ENCODE assay signal across 1 cellular context in genomic region chr1:167669209-167670139, GRCh38.
TF ChIP-seq lines count a peak whose summit lies in the region.

No MANE protein-coding gene starts in this region.

TF ChIP-seq in WTC11, 78 proteins besides CTCF, POLR2A, EP300 and RAD21 (continued from another document):
- TF ChIP-seq, protein P1, sequence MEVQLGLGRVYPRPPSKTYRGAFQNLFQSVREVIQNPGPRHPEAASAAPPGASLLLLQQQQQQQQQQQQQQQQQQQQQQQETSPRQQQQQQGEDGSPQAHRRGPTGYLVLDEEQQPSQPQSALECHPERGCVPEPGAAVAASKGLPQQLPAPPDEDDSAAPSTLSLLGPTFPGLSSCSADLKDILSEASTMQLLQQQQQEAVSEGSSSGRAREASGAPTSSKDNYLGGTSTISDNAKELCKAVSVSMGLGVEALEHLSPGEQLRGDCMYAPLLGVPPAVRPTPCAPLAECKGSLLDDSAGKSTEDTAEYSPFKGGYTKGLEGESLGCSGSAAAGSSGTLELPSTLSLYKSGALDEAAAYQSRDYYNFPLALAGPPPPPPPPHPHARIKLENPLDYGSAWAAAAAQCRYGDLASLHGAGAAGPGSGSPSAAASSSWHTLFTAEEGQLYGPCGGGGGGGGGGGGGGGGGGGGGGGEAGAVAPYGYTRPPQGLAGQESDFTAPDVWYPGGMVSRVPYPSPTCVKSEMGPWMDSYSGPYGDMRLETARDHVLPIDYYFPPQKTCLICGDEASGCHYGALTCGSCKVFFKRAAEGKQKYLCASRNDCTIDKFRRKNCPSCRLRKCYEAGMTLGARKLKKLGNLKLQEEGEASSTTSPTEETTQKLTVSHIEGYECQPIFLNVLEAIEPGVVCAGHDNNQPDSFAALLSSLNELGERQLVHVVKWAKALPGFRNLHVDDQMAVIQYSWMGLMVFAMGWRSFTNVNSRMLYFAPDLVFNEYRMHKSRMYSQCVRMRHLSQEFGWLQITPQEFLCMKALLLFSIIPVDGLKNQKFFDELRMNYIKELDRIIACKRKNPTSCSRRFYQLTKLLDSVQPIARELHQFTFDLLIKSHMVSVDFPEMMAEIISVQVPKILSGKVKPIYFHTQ (CRISPR knock-in tag; IDR thresholded peaks at IDR 0.05): no peak
- TF ChIP-seq, protein P2, sequence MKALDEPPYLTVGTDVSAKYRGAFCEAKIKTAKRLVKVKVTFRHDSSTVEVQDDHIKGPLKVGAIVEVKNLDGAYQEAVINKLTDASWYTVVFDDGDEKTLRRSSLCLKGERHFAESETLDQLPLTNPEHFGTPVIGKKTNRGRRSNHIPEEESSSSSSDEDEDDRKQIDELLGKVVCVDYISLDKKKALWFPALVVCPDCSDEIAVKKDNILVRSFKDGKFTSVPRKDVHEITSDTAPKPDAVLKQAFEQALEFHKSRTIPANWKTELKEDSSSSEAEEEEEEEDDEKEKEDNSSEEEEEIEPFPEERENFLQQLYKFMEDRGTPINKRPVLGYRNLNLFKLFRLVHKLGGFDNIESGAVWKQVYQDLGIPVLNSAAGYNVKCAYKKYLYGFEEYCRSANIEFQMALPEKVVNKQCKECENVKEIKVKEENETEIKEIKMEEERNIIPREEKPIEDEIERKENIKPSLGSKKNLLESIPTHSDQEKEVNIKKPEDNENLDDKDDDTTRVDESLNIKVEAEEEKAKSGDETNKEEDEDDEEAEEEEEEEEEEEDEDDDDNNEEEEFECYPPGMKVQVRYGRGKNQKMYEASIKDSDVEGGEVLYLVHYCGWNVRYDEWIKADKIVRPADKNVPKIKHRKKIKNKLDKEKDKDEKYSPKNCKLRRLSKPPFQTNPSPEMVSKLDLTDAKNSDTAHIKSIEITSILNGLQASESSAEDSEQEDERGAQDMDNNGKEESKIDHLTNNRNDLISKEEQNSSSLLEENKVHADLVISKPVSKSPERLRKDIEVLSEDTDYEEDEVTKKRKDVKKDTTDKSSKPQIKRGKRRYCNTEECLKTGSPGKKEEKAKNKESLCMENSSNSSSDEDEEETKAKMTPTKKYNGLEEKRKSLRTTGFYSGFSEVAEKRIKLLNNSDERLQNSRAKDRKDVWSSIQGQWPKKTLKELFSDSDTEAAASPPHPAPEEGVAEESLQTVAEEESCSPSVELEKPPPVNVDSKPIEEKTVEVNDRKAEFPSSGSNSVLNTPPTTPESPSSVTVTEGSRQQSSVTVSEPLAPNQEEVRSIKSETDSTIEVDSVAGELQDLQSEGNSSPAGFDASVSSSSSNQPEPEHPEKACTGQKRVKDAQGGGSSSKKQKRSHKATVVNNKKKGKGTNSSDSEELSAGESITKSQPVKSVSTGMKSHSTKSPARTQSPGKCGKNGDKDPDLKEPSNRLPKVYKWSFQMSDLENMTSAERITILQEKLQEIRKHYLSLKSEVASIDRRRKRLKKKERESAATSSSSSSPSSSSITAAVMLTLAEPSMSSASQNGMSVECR (CRISPR knock-in tag; IDR thresholded peaks at IDR 0.05; ENCODE audit: borderline replicate concordance): no peak
- TF ChIP-seq, protein P3, sequence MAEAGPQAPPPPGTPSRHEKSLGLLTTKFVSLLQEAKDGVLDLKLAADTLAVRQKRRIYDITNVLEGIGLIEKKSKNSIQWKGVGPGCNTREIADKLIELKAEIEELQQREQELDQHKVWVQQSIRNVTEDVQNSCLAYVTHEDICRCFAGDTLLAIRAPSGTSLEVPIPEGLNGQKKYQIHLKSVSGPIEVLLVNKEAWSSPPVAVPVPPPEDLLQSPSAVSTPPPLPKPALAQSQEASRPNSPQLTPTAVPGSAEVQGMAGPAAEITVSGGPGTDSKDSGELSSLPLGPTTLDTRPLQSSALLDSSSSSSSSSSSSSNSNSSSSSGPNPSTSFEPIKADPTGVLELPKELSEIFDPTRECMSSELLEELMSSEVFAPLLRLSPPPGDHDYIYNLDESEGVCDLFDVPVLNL (CRISPR knock-in tag; IDR thresholded peaks at IDR 0.05; ENCODE audit: borderline replicate concordance, low read depth): no peak
- no peak for TF ChIP-seq ZBTB21 (CRISPR knock-in tag; IDR thresholded peaks at IDR 0.05; ENCODE audit: borderline replicate concordance)
- TF ChIP-seq ZNF396 (CRISPR knock-in tag; IDR thresholded peaks at IDR 0.05; ENCODE audit: borderline replicate concordance): no peak
- no peak for TF ChIP-seq GABPB1 (CRISPR knock-in tag; IDR thresholded peaks at IDR 0.05)
